Comparison of ENCODE assay signal across 10 cellular contexts in genomic region chr7:20588678-20589077, GRCh38. TPM values are rescaled to one million over a fixed set of nuclear protein-coding genes. Genes with fewer than 3 reads are reported as not detected.
"Had no signal": no experiment of that assay in that cellular context is flagged by ENCODE, and none has a peak within 500 bp of the region (broad histone marks: within the 10 kb centered on the region; RNA-seq: fewer than 3 reads in every experiment).

No MANE protein-coding gene starts in this region.

- FAIRE-seq: H54, K562 had no signal

- H3K4me3 ChIP-seq: GM23248, K562 had no signal

- H3K27ac ChIP-seq: GM23248, HL-60 had no signal

- DNase-seq: GM23248, GOT3, H9, HFFc6, IMR-90, KG1 had no signal

- H3K9ac ChIP-seq: GM23248 had no signal

- H2AFZ ChIP-seq: GM23248 had no signal

RNA-seq across cellular contexts. Expression of gene ABCB5, which starts 26.8 kb away (rescaled TPM):
- total RNA-seq: GM23248, H9, HFFc6, HT1080, IMR-90, K562 had no signal
- polyA plus RNA-seq: GM23248, IMR-90, K562 had no signal
